Comparison of ENCODE assay signal across 8 cellular contexts in genomic region chr11:17275376-17276235, GRCh38. TPM values are rescaled to one million over a fixed set of nuclear protein-coding genes. Genes with fewer than 3 reads are reported as not detected.
DNase-seq lines count a peak whose midpoint lies in the region; ATAC-seq, FAIRE-seq and TF ChIP-seq lines count a peak whose summit lies in the region.

No MANE protein-coding gene starts in this region.

- DNase-seq in AG04449 (ENCODE audit: low read depth, low spot score) (no peak), astrocyte (ENCODE audit: low read depth) (no peak), lung (ENCODE audit: low spot score) (no peak), hippocampal formation (lab: John Stamatoyannopoulos, UW) (no peak), NCI-H1930 (lab: John Stamatoyannopoulos, UW) (no peak), NCI-H1092 treated with DMSO at 0.1 percent for 48 hours (lab: John Stamatoyannopoulos, UW) (no peak)

- POLR2A ChIA-PET in AG04449 (lab: Yijun Ruan, JAX), result interaction anchor here (0.9 to 1.2 kb wide), 2 partner anchors 8 to 18 kb away, joined by 4 to 7 read pairs; no protein-coding TSS in a partner anchor

- peak overlapping the region; percentile 92 for H3K4me3 ChIP-seq in AG04449 (ENCODE audit: low read depth, low read length)
- no peak overlapping the region for H3K4me3 ChIP-seq in KMS-11 (IDR thresholded peaks at IDR 0.05; ENCODE audit: insufficient read depth, low read depth, low read length)
- peak overlapping the region; percentile 80 for H3K4me3 ChIP-seq in astrocyte (ENCODE audit: insufficient read depth, low read depth, low read length)
- H3K4me3 ChIP-seq in lung, result peak overlapping the region; percentile 21

- peak overlapping the region; percentile 73 for H3K9ac ChIP-seq in KMS-11
- H3K9ac ChIP-seq in astrocyte (ENCODE audit: low read length), result peak overlapping the region; percentile 89

- H3K27me3 ChIP-seq in KMS-11 (ENCODE audit: insufficient read depth, low read depth) (no peaks in the 10 kb centered on the region), astrocyte (ENCODE audit: insufficient read depth, low read length) (no peaks in the 10 kb centered on the region), lung (ENCODE audit: control insufficient read depth, insufficient read depth) (no peaks in the 10 kb centered on the region)

- H3K27ac ChIP-seq in KMS-11, result peak overlapping the region; percentile 30
- peak overlapping the region; percentile 89 for H3K27ac ChIP-seq in astrocyte (ENCODE audit: low read depth, low read length)
- peak overlapping the region; percentile 92 to 95 for H3K27ac ChIP-seq in lung (ENCODE audit: low read depth in 1 of 2, low read length in 1 of 2)

- H3K4me1 Mint-ChIP-seq in astrocyte (ENCODE audit: low read depth, unreplicated experiment), result peaks cover 7% of the 10 kb centered on the region

- FAIRE-seq in astrocyte (lab: Jason Lieb, UNC), result no peak

- H3K9me3 ChIP-seq in astrocyte (ENCODE audit: insufficient read depth, low read depth, low read length), result no peaks in the 10 kb centered on the region
- H3K9me3 ChIP-seq in lung (ENCODE audit: control insufficient read depth in 2 of 2, insufficient read depth in 1 of 2, low read length in 1 of 2), result no peaks in the 10 kb centered on the region

- ATAC-seq in lung (ENCODE audit: insufficient read depth, low FRiP score) (no peak), GM18870 (IDR thresholded peaks at IDR 0.05; ENCODE audit: unreplicated experiment) (no peak)

- no peaks in the 10 kb centered on the region for H3K36me3 ChIP-seq in KMS-11 (ENCODE audit: insufficient read depth)
- no peaks in the 10 kb centered on the region for H3K36me3 ChIP-seq in astrocyte (ENCODE audit: insufficient read depth, low read length)
- no peaks in the 10 kb centered on the region for H3K36me3 ChIP-seq in lung (ENCODE audit: control insufficient read depth in 2 of 2, insufficient read depth in 2 of 2, low read length in 2 of 2)

- H3K4me1 ChIP-seq in KMS-11 (ENCODE audit: low read depth, poor library complexity, severe bottlenecking) (peaks cover 28% of the 10 kb centered on the region), astrocyte (ENCODE audit: insufficient read depth, low read length) (peaks cover 6% of the 10 kb centered on the region), lung (ENCODE audit: control insufficient read depth in 2 of 2, insufficient read depth in 2 of 2, low read length in 2 of 2) (peaks cover 0 to 2% of the 10 kb centered on the region in 2 donors)

- no peaks in the 10 kb centered on the region for H3K9me3 Mint-ChIP-seq in astrocyte (ENCODE audit: unreplicated experiment)

- H3K4me2 ChIP-seq in KMS-11 (peak overlapping the region; percentile 80), astrocyte (ENCODE audit: low read length) (peak overlapping the region; percentile 90)

- CTCF ChIA-PET in AG04449 (lab: Yijun Ruan, JAX), result interaction anchor here (1.0 to 1.7 kb wide), 4 partner anchors 15 to 78 kb away, joined by 3 to 5 read pairs (median 4); no protein-coding TSS in a partner anchor

- H2AFZ ChIP-seq in KMS-11 (ENCODE audit: low read depth), result peak overlapping the region; percentile 72
- H2AFZ ChIP-seq in astrocyte (ENCODE audit: low read depth, low read length), result peak overlapping the region; percentile 93

- H3K36me3 Mint-ChIP-seq in astrocyte (ENCODE audit: low read depth, unreplicated experiment), result no peaks in the 10 kb centered on the region

- peak overlapping the region; percentile 93 for H3K4me3 Mint-ChIP-seq in astrocyte (ENCODE audit: unreplicated experiment)

- TF ChIP-seq CTCF in AG04449 (IDR thresholded peaks at IDR 0.05; ENCODE audit: insufficient read depth, low read length, missing control alignments), result no peak
- TF ChIP-seq CTCF in KMS-11 (conservative IDR thresholded peaks at IDR 0.05; ENCODE audit: low read depth, low read length), result no peak
- TF ChIP-seq CTCF in astrocyte (IDR thresholded peaks at IDR 0.05; ENCODE audit: insufficient read depth, low read depth, low read length), result no peak
- TF ChIP-seq CTCF in lung (IDR thresholded peaks at IDR 0.05; ENCODE audit: control extremely low read depth, extremely low read depth), result no peak

- peaks cover 4% of the 10 kb centered on the region for H3K27me3 Mint-ChIP-seq in astrocyte (ENCODE audit: low read depth, unreplicated experiment)

- H3K27ac Mint-ChIP-seq in astrocyte (ENCODE audit: unreplicated experiment), result peak overlapping the region; percentile 83

- H3K79me2 ChIP-seq in KMS-11 (ENCODE audit: insufficient read depth, low read depth) (no peaks in the 10 kb centered on the region), astrocyte (ENCODE audit: insufficient read depth, low read length) (peaks cover 11% of the 10 kb centered on the region)

- 44 to 57% methylated on average over 10 of the region's 10 CpGs for WGBS in lung, 2 donors

- H4K20me1 ChIP-seq in KMS-11 (ENCODE audit: insufficient read depth) (no peaks in the 10 kb centered on the region), astrocyte (ENCODE audit: insufficient read depth, low read length) (peaks cover 2% of the 10 kb centered on the region)

RNA-seq across cellular contexts. Expression of gene NUCB2, which starts 0.9 kb away (rescaled TPM):
- total RNA-seq in astrocyte, result 71.2 and 72.4 TPM in 2 replicates
- 100 to 1,000 TPM in 1 of 2 donors, 10 to 100 TPM in 1; 73.6 to 136 TPM for total RNA-seq in lung
- 100 to 1,000 TPM; 101 to 131 TPM for polyA plus RNA-seq in lung

Comparison
In these comparisons a context has a peak if more than half of its experiments do, and no peak if none do; other contexts are left out.
1. H3K27ac ChIP-seq: peak in every context shown above with its lines; median percentile 94 in lung; 89 in astrocyte; 30 in KMS-11.